ENCODE assay signal across 30 cellular contexts in the genomic region with DNA sequence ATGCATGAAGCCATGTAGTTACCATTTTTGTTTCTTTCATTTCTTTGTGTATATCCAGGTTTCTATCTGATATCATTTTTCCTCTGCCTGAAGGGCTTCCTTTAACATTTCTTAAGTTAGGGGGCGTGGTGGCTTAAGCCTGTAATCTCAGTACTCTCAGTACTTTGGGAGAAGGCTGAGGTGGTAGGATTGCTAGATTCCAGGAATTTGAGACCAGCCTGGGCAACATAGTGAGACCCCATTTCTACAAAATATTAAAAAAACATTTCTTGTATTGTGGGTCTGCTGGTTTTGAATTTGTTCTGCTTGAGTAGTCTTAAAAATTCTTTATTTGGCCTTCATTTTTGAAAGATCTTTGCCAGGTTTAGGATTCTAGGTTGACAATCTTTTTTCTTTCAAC. TPM values are rescaled to one million over a fixed set of nuclear protein-coding genes. Genes with fewer than 3 reads are reported as not detected.
"Had no signal": no experiment of that assay in that cellular context is flagged by ENCODE, and none has a peak within 500 bp of the region (broad histone marks: within the 10 kb centered on the region; RNA-seq: fewer than 3 reads in every experiment).

No MANE protein-coding gene starts in this region.

- H3K4me1 ChIP-seq: colonic mucosa had no signal

- H3K4me3 ChIP-seq: colonic mucosa, gastrocnemius medialis, hepatocyte, prostate gland, skin epidermis, stomach, thyroid gland, upper lobe of right lung had no signal

- H3K27me3 ChIP-seq: colonic mucosa, gastrocnemius medialis, hepatocyte, neutrophil, stomach, thyroid gland, upper lobe of right lung had no signal

- H3K27ac Mint-ChIP-seq: nephron progenitor cell had no signal

- ATAC-seq: gastrocnemius medialis; left cardiac atrium; left ventricle myocardium superior; sciatic nerve; SK-N-SH treated with all-trans-retinoic acid at 6 μM for 48 hours; stimulated activated naive B cell treated with anti-CD40 and anti-IgM and Interleukin-4, amounts not matched to agents 10 μg/mL and 1 μg/mL and 100 μg/mL, for 72 hours; upper lobe of right lung had no signal

- H3K9me3 ChIP-seq: colonic mucosa, gastrocnemius medialis, neutrophil, prostate gland, stomach, thyroid gland, upper lobe of right lung had no signal

- H3K27ac ChIP-seq: colonic mucosa, gastrocnemius medialis, hepatocyte, neutrophil, prostate gland, skin epidermis, stomach, thyroid gland, upper lobe of right lung had no signal

- DNase-seq: activated CD4-positive, alpha-beta T cell treated with anti-CD3 and anti-CD28 coated beads, Interleukin-2, amount 50 U/mL, for 1 hour; activated CD4-positive, CD25-positive, alpha-beta regulatory T cell treated with anti-CD3 and anti-CD28 coated beads, Interleukin-2, amount 50 U/mL, for 72 hours; activated naive CD4-positive, alpha-beta T cell treated with Interleukin-2 at 50 U/mL for 16 hours; activated T-cell treated with anti-CD3 and anti-CD28 coated beads for 4 hours; anterior cingulate cortex; cerebellar nuclear complex; colonic mucosa; effector CD8-positive, alpha-beta T cell; erythroblast; gastrocnemius medialis; left cardiac atrium; left ventricle myocardium superior; nephron progenitor cell; retina; stimulated activated CD4-positive, alpha-beta T cell treated with anti-CD3 and anti-CD28 coated beads, Interleukin-4, amount 100 ng/mL, for 24 hours; stimulated activated naive B cell treated with anti-CD40 and anti-IgM and Interleukin-4, amounts not matched to agents 10 μg/mL and 1 μg/mL and 100 μg/mL, for 72 hours; stomach; T-helper 2 cell; thyroid gland; upper lobe of right lung had no signal

- H3K27me3 Mint-ChIP-seq: stimulated activated naive B cell treated with anti-CD40 and anti-IgM and Interleukin-4, amounts not matched to agents 10 μg/mL and 1 μg/mL and 100 μg/mL, for 72 hours had no signal

- H3K9me3 Mint-ChIP-seq: stimulated activated naive B cell treated with anti-CD40 and anti-IgM and Interleukin-4, amounts not matched to agents 10 μg/mL and 1 μg/mL and 100 μg/mL, for 72 hours had no signal

- H3K4me3 Mint-ChIP-seq: nephron progenitor cell; stimulated activated naive B cell treated with anti-CD40 and anti-IgM and Interleukin-4, amounts not matched to agents 10 μg/mL and 1 μg/mL and 100 μg/mL, for 72 hours had no signal

RNA-seq across cellular contexts. Expression of gene GAL3ST3, which starts 15.6 kb away (rescaled TPM):
- total RNA-seq: bronchial epithelial cell, colonic mucosa, sciatic nerve, stomach, upper lobe of right lung had no signal

RNA-seq across cellular contexts. Expression of gene CATSPER1, which starts 38.3 kb away (rescaled TPM):
- total RNA-seq: dermis microvascular lymphatic vessel endothelial cell, gastrocnemius medialis, hepatocyte, left ventricle myocardium superior, lung microvascular endothelial cell, sciatic nerve, stomach, thyroid gland had no signal

RNA-seq across cellular contexts. Expression of gene CST6, which starts 52.8 kb away (rescaled TPM):
- total RNA-seq: colonic mucosa, left ventricle myocardium superior, osteocyte had no signal
